ENCODE assay signal across 8 cellular contexts in the genomic region with DNA sequence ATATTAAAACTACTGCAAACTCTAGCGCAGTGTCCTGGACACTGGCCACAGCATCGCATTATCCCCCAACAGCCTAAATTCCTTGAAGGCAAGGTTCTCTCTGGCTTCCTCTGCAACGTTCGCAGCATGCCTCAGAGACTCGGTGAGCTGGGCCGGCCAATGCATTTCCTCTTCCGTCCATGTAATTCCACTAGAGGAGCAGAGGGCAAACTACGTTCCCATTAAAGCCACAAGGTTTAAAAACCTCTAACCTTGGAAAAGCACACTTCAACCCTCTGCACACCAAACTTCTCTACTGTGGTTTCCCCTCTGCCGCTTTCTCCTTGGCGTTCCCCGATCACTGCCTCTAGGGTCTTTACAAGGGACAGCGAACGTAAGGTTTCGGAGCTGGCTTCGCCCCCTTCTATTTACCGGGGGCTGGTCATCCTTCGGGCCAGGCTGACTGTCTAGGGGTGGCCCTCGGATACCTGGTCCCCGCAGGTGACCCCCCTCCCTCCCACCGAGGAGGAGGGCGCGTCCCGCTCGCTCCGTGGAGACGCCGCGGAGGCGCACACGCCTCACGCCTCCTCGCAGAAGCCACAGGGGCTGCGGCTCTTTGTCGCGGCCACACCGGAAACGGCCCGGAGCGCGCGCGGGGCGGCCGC. TPM values are rescaled to one million over a fixed set of nuclear protein-coding genes. Genes with fewer than 3 reads are reported as not detected.
DNase-seq lines count a peak whose midpoint lies in the region; ATAC-seq and TF ChIP-seq lines count a peak whose summit lies in the region.

No MANE protein-coding gene starts in this region.

- peak overlapping the region in 1 of 2 donors; percentile 23 for H3K27ac ChIP-seq in aorta (ENCODE audit: low read depth in 1 of 2, low read length in 2 of 2)

- peak overlapping the region; percentile 74 for H3K4me3 ChIP-seq in fibroblast of mammary gland (ENCODE audit: control insufficient read depth, low read depth, low read length)
- peak overlapping the region; percentile 62 to 98 for H3K4me3 ChIP-seq in aorta (ENCODE audit: low read length in 2 of 2)

- POLR2A ChIA-PET in WTC11 (lab: Charles Lee): interaction anchor here (1.0 kb wide), 1 partner anchor 37 kb away, joined by 3 read pairs; no protein-coding TSS in a partner anchor
- POLR2A ChIA-PET in naive thymus-derived CD8-positive, alpha-beta T cell (lab: Charles Lee): interaction anchor here (0.8 to 1.8 kb wide), 4 partner anchors 9 to 1265 kb away, joined by 3 to 11 read pairs (median 4); a partner anchor contains a TSS

- 1 to 2% methylated on average over 25 to 44 of the region's 44 CpGs for WGBS in aorta, 2 donors

- TF ChIP-seq CTCF in WTC11 (IDR thresholded peaks at IDR 0.05) (no peak), fibroblast of mammary gland (conservative IDR thresholded peaks at IDR 0.05; ENCODE audit: control insufficient read depth, insufficient read depth, low read depth, low read length) (no peak)

- peaks cover 53% of the 10 kb centered on the region for H3K27me3 Mint-ChIP-seq in WTC11 (ENCODE audit: low read depth)
- H3K27me3 Mint-ChIP-seq in naive thymus-derived CD8-positive, alpha-beta T cell: no peaks in the 10 kb centered on the region

- no peaks in the 10 kb centered on the region for H3K36me3 ChIP-seq in aorta (ENCODE audit: control insufficient read depth in 1 of 2, insufficient read depth in 2 of 2, low read length in 1 of 2)

- H3K27ac Mint-ChIP-seq in WTC11: peak overlapping the region; percentile 82
- peak overlapping the region; percentile 43 to 97 (median 92) for H3K27ac Mint-ChIP-seq in naive thymus-derived CD8-positive, alpha-beta T cell

- CTCF ChIA-PET in WTC11 (lab: Charles Lee): interaction anchor here (1.1 to 2.0 kb wide), 6 partner anchors 9 to 66 kb away, joined by 3 to 15 read pairs (median 9); no protein-coding TSS in a partner anchor

- H3K4me3 Mint-ChIP-seq in WTC11: peak overlapping the region; percentile 83
- H3K4me3 Mint-ChIP-seq in naive thymus-derived CD8-positive, alpha-beta T cell: peak overlapping the region; percentile 78 to 90 (median 85)

- ATAC-seq in HG02571 (IDR thresholded peaks at IDR 0.05; ENCODE audit: unreplicated experiment) (peak; percentile 16), WTC11 (peak; percentile 66), aorta (ENCODE audit: low FRiP score) (peak; percentile 42)
- ATAC-seq in naive thymus-derived CD8-positive, alpha-beta T cell: peak; percentile 55 to 68

- in situ Hi-C loops in G401 (cut with HindIII; ENCODE audit: low sequenced_read_pairs): no loop called here

- no peaks in the 10 kb centered on the region for H3K9me3 ChIP-seq in aorta (ENCODE audit: control insufficient read depth, low read length)

- DNase-seq in A172 (ENCODE audit: low spot score) (peak; percentile 53), G401 (ENCODE audit: low spot score) (peak; percentile 63), M059J (ENCODE audit: low read depth) (peak; percentile 59), WTC11 (ENCODE audit: low spot score) (peak; percentile 31), fibroblast of mammary gland (ENCODE audit: low read depth) (peak; percentile 43), aorta (peak in 1 of 2 donors; percentile 54)
- peak in 1 of 10 donors; percentile 63 for DNase-seq in naive thymus-derived CD8-positive, alpha-beta T cell

- H3K27me3 ChIP-seq in aorta (ENCODE audit: control insufficient read depth in 1 of 2, insufficient read depth in 2 of 2, low read length in 1 of 2): no peaks in the 10 kb centered on the region

- intact Hi-C loops in aorta (cut with DNase I): no loop called here

- H3K9me3 Mint-ChIP-seq in WTC11: peaks cover 3% of the 10 kb centered on the region
- H3K9me3 Mint-ChIP-seq in naive thymus-derived CD8-positive, alpha-beta T cell: peaks cover 0 to 11% (median 2%) of the 10 kb centered on the region in 9 donors

- peaks cover 37% of the 10 kb centered on the region for H3K4me1 Mint-ChIP-seq in WTC11
- H3K4me1 Mint-ChIP-seq in naive thymus-derived CD8-positive, alpha-beta T cell: peaks cover 26 to 51% (median 50%) of the 10 kb centered on the region in 4 donors

- peaks cover 0 to 2% of the 10 kb centered on the region in 2 donors for H3K4me1 ChIP-seq in aorta (ENCODE audit: control insufficient read depth in 1 of 2, insufficient read depth in 2 of 2, low read length in 2 of 2)

- H3K36me3 Mint-ChIP-seq in WTC11: 0 out of 2 replicates have a peak, but pooled peaks cover 2% of the 10 kb centered on the region
- no peaks in the 10 kb centered on the region for H3K36me3 Mint-ChIP-seq in naive thymus-derived CD8-positive, alpha-beta T cell

TF ChIP-seq in WTC11, 78 proteins besides CTCF, POLR2A, EP300 and RAD21 (continues in another document):
- TF ChIP-seq, protein P1, sequence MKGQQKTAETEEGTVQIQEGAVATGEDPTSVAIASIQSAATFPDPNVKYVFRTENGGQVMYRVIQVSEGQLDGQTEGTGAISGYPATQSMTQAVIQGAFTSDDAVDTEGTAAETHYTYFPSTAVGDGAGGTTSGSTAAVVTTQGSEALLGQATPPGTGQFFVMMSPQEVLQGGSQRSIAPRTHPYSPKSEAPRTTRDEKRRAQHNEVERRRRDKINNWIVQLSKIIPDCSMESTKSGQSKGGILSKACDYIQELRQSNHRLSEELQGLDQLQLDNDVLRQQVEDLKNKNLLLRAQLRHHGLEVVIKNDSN (CRISPR knock-in tag; IDR thresholded peaks at IDR 0.05): no peak
- TF ChIP-seq SOX15 (CRISPR knock-in tag; IDR thresholded peaks at IDR 0.05) (no peak), NFYB (CRISPR knock-in tag; conservative IDR thresholded peaks at IDR 0.05; ENCODE audit: low read depth) (peak; percentile 23; the same call in 1 of the 2 replicates), OVOL2 (CRISPR knock-in tag; IDR thresholded peaks at IDR 0.05; ENCODE audit: borderline replicate concordance) (no peak), FOXJ3 (CRISPR knock-in tag; IDR thresholded peaks at IDR 0.05; ENCODE audit: borderline replicate concordance) (no peak), ELF4 (CRISPR knock-in tag; IDR thresholded peaks at IDR 0.05; ENCODE audit: low read depth) (no peak), ZNF317 (CRISPR knock-in tag; IDR thresholded peaks at IDR 0.05; ENCODE audit: borderline replicate concordance, low read depth) (no peak), SP1 (CRISPR knock-in tag; conservative IDR thresholded peaks at IDR 0.05) (0 out of 2 replicates have a peak, but pooled peaks have one; percentile 14), TP53 (CRISPR knock-in tag; IDR thresholded peaks at IDR 0.05) (no peak), NFE2L1 (CRISPR knock-in tag; IDR thresholded peaks at IDR 0.05) (no peak), CREM (CRISPR knock-in tag; IDR thresholded peaks at IDR 0.05) (no peak), JUN (CRISPR knock-in tag; IDR thresholded peaks at IDR 0.05) (no peak), ZNF219 (CRISPR knock-in tag; IDR thresholded peaks at IDR 0.05; ENCODE audit: borderline replicate concordance) (no peak), ETV6 (CRISPR knock-in tag; IDR thresholded peaks at IDR 0.05) (peak; percentile 45; the same call in 1 of the 2 replicates)
- TF ChIP-seq, protein P2, sequence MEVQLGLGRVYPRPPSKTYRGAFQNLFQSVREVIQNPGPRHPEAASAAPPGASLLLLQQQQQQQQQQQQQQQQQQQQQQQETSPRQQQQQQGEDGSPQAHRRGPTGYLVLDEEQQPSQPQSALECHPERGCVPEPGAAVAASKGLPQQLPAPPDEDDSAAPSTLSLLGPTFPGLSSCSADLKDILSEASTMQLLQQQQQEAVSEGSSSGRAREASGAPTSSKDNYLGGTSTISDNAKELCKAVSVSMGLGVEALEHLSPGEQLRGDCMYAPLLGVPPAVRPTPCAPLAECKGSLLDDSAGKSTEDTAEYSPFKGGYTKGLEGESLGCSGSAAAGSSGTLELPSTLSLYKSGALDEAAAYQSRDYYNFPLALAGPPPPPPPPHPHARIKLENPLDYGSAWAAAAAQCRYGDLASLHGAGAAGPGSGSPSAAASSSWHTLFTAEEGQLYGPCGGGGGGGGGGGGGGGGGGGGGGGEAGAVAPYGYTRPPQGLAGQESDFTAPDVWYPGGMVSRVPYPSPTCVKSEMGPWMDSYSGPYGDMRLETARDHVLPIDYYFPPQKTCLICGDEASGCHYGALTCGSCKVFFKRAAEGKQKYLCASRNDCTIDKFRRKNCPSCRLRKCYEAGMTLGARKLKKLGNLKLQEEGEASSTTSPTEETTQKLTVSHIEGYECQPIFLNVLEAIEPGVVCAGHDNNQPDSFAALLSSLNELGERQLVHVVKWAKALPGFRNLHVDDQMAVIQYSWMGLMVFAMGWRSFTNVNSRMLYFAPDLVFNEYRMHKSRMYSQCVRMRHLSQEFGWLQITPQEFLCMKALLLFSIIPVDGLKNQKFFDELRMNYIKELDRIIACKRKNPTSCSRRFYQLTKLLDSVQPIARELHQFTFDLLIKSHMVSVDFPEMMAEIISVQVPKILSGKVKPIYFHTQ (CRISPR knock-in tag; IDR thresholded peaks at IDR 0.05): no peak; the same call in 1 of the 2 replicates
- TF ChIP-seq, protein P3, sequence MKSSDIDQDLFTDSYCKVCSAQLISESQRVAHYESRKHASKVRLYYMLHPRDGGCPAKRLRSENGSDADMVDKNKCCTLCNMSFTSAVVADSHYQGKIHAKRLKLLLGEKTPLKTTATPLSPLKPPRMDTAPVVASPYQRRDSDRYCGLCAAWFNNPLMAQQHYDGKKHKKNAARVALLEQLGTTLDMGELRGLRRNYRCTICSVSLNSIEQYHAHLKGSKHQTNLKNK (CRISPR knock-in tag; IDR thresholded peaks at IDR 0.05): no peak
- TF ChIP-seq, protein P4, sequence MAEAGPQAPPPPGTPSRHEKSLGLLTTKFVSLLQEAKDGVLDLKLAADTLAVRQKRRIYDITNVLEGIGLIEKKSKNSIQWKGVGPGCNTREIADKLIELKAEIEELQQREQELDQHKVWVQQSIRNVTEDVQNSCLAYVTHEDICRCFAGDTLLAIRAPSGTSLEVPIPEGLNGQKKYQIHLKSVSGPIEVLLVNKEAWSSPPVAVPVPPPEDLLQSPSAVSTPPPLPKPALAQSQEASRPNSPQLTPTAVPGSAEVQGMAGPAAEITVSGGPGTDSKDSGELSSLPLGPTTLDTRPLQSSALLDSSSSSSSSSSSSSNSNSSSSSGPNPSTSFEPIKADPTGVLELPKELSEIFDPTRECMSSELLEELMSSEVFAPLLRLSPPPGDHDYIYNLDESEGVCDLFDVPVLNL (CRISPR knock-in tag; IDR thresholded peaks at IDR 0.05; ENCODE audit: borderline replicate concordance, low read depth): no peak

RNA-seq across cellular contexts. Expression of a gene that starts 0.5 kb away (rescaled TPM):
- 77.2 and 81.1 TPM in 2 replicates for total RNA-seq in A172 (2014; rRNA removed; shearing (Covaris generic))
- total RNA-seq in G401 (2014; rRNA removed; shearing (Covaris generic)): 30.5 and 53.3 TPM in 2 replicates
- total RNA-seq in M059J (2014; rRNA removed; shearing (Covaris generic)): 70.9 and 78.8 TPM in 2 replicates
- total RNA-seq in WTC11 (2021): 6.3 to 6.8 TPM (median 6.4 TPM) in 3 replicates
- total RNA-seq in naive thymus-derived CD8-positive, alpha-beta T cell: 10 to 100 TPM; 37.2 to 39.5 TPM
- 10 to 100 TPM; 37.6 to 41.9 (median 41.7) TPM for polyA plus RNA-seq in naive thymus-derived CD8-positive, alpha-beta T cell
- total RNA-seq in aorta: 10 to 100 TPM; 12.0 to 13.7 TPM
- 10 to 100 TPM; 11.9 to 18.3 TPM for polyA plus RNA-seq in aorta

Comparison
In these comparisons a context has a peak if more than half of its experiments do, and no peak if none do; other contexts are left out.
1. ATAC-seq: peak in every context shown above with its lines; median percentile 66 in WTC11; 62 in naive thymus-derived CD8-positive, alpha-beta T cell; 42 in aorta; 16 in HG02571.